In the genomic region with DNA sequence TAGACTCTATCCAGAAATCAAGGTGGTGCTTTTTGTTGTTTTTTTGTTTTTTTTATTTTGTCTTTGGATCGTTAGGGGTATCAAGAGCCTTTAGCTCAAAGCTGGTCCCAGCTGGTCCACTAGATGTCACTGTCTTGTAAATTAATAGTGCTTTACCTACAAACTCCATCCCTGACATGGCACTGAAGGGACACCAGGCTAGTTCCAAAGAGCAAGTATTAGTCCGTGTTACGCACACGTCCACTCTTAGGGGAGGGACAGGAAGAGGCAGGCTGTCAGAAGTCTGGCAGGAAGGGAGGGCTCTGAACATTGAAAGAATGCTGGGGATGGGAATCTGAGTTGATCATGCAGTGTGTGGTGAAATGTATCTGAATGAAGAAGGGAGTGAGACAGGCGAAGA, we compare ENCODE assay signal across 8 cellular contexts.
A peak's percentile ranks its signal among the peaks of the same experiment; 100 is the strongest.
DNase-seq lines count a peak whose midpoint lies in the region; ATAC-seq lines count a peak whose summit lies in the region.

No MANE protein-coding gene starts in this region.

- DNase-seq in DMS 273 (lab: John Stamatoyannopoulos, UW; ENCODE audit: unreplicated experiment) (peak; percentile 70), NCI-H345 (lab: John Stamatoyannopoulos, UW) (peak; percentile 55), T47D (ENCODE audit: low read depth in 1 of 2, low spot score in 1 of 2) (peak; percentile 26 to 65), midbrain (lab: John Stamatoyannopoulos, UW) (peak; percentile 7), globus pallidus (ENCODE audit: low spot score) (no peak)

- ATAC-seq in GM19025 (IDR thresholded peaks at IDR 0.05; ENCODE audit: low read depth, unreplicated experiment) (peak; percentile 80), HG03108 (IDR thresholded peaks at IDR 0.05; ENCODE audit: unreplicated experiment) (peak; percentile 70), HG03460 (IDR thresholded peaks at IDR 0.05; ENCODE audit: unreplicated experiment) (no peak)

- in situ Hi-C loops in T47D (cut with HindIII; ENCODE audit: low pct_unique_long_range_greater_than_20kb, low sequenced_read_pairs), result no loop called here
